In the genomic region with DNA sequence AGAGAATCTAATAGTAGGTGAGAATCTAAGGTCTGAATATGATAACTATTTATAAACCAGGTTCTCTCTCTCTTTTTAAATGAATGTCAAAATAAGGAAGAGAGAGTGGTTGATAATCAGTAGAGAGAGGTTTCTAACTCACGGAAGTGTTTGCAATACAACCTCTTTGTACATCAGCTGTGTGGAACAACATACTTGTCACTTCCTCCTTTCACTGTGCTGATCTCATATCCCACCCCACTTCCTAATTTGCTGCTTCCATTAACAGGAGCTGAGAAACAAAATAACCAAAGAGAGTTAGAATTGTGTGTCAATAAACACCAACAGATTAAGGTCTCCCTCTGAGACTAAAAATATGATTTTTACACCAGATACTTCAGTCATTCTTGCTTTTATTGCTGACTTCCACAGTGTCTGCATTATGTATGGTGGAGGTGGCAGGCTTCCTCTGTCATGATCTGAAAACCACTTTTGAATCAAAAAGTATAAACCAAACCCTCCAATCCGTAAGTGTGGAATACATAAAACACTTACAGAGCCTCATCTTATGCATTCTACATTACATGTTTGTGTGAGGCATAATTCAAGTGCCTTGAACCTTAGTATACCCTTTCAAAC, we compare ENCODE assay signal across 8 cellular contexts. TPM values are rescaled to one million over a fixed set of nuclear protein-coding genes. Genes with fewer than 3 reads are reported as not detected.
A peak's percentile ranks its signal among the peaks of the same experiment; 100 is the strongest.
DNase-seq lines count a peak whose midpoint lies in the region; ATAC-seq and TF ChIP-seq lines count a peak whose summit lies in the region.

No MANE protein-coding gene starts in this region.

- H3K27ac Mint-ChIP-seq in H9: no peak overlapping the region

- H3T11ph ChIP-seq in H9 (ENCODE audit: low read length): no peak overlapping the region

- TF ChIP-seq CTCF in NB4 (IDR thresholded peaks at IDR 0.05; ENCODE audit: low read depth, low read length) (no peak), upper lobe of right lung (IDR thresholded peaks at IDR 0.05) (no peak), H9 (conservative IDR thresholded peaks at IDR 0.05) (no peak)

- no peaks in the 10 kb centered on the region for H3K9me3 Mint-ChIP-seq in H9

- H3K79me2 ChIP-seq in H9 (ENCODE audit: insufficient read depth, low read length): peaks cover 21% of the 10 kb centered on the region; the same call in 1 of the 2 replicates

- no peak overlapping the region for H2BK5ac ChIP-seq in H9 (ENCODE audit: insufficient read length, low read length)

- H4K5ac ChIP-seq in H9 (ENCODE audit: insufficient read length, low read depth, low read length): no peak overlapping the region

- no peak overlapping the region for H2AFZ ChIP-seq in H9 (ENCODE audit: low read length)

- H3K36me3 Mint-ChIP-seq in H9 (ENCODE audit: insufficient read depth in 1 of 3, low read depth in 3 of 3): peaks cover 0 to 12% (median 8%) of the 10 kb centered on the region in 3 experiments

- no peak overlapping the region for H2BK12ac ChIP-seq in H9 (ENCODE audit: insufficient read length, low read depth, low read length)

- TF ChIP-seq POLR2A in GM18505 (IDR thresholded peaks at IDR 0.05; ENCODE audit: borderline replicate concordance, extremely low read depth, insufficient read depth, insufficient read length): no peak
- TF ChIP-seq POLR2A in NB4 (IDR thresholded peaks at IDR 0.05; ENCODE audit: extremely low read depth, insufficient read length): no peak

- no peak overlapping the region for H3K4me3 ChIP-seq in NB4 (ENCODE audit: low read depth, low read length)
- H3K4me3 ChIP-seq in upper lobe of right lung: no peak overlapping the region

- no peak overlapping the region for H3K14ac ChIP-seq in H9 (ENCODE audit: insufficient read depth, low read length)

- H3K4me1 ChIP-seq in upper lobe of right lung: peaks cover 59% of the 10 kb centered on the region
- peaks cover 11% of the 10 kb centered on the region; the same call in 1 of the 2 replicates for H3K4me1 ChIP-seq in H9 (ENCODE audit: insufficient read depth, low read length)

- no peaks in the 10 kb centered on the region for H3K23me2 ChIP-seq in H9 (ENCODE audit: insufficient read length, low read depth, low read length, poor library complexity, severe bottlenecking)

- intact Hi-C loops in upper lobe of right lung (cut with DNase I): loop anchor here (5.0 kb wide), 1 partner anchor 162 kb away; no protein-coding TSS in a partner anchor

- H2BK15ac ChIP-seq in H9 (ENCODE audit: low read depth, low read length): no peak overlapping the region

- H3K27me3 ChIP-seq in upper lobe of right lung (no peaks in the 10 kb centered on the region), H9 (ENCODE audit: insufficient read depth, low read length) (no peaks in the 10 kb centered on the region)

- ATAC-seq in GM18505 (IDR thresholded peaks at IDR 0.05; ENCODE audit: unreplicated experiment) (peak; percentile 79), GM21825 (IDR thresholded peaks at IDR 0.05; ENCODE audit: unreplicated experiment) (peak; percentile 87), upper lobe of right lung (peak; percentile 86)

- peaks cover 27 to 30% of the 10 kb centered on the region in 2 experiments for H3K4me1 Mint-ChIP-seq in H9

- no peak overlapping the region for H4K91ac ChIP-seq in H9 (ENCODE audit: insufficient read length, low read depth, low read length)

- H3K4ac ChIP-seq in H9 (ENCODE audit: low read depth, low read length): no peak overlapping the region

- H3K27ac ChIP-seq in upper lobe of right lung (peak overlapping the region; percentile 55), H9 (ENCODE audit: insufficient read length, low read depth, low read length) (no peak overlapping the region)

- no peak overlapping the region for H3K4me2 ChIP-seq in H9 (ENCODE audit: insufficient read depth, insufficient read length, low read length)

- no peaks in the 10 kb centered on the region for H3K9me3 ChIP-seq in upper lobe of right lung
- no peaks in the 10 kb centered on the region for H3K9me3 ChIP-seq in H9 (ENCODE audit: control insufficient read depth, low read depth, low read length)

- no peaks in the 10 kb centered on the region for H3K27me3 Mint-ChIP-seq in H9 (ENCODE audit: low read depth)

- H3K4me3 Mint-ChIP-seq in H9: no peak overlapping the region

- no peak overlapping the region for H2BK120ac ChIP-seq in H9 (ENCODE audit: low read depth, low read length, poor library complexity, severe bottlenecking)

- H3K23ac ChIP-seq in H9 (ENCODE audit: insufficient read length, low read depth, low read length): no peak overlapping the region

- H3K18ac ChIP-seq in H9 (ENCODE audit: insufficient read length, low read depth, low read length): no peak overlapping the region

- no peak overlapping the region for H2AK5ac ChIP-seq in H9 (ENCODE audit: insufficient read length, low read length)

- DNase-seq in NB4 (ENCODE audit: low read depth) (peak; percentile 78), glomerular endothelial cell (ENCODE audit: extremely low read depth, low read depth, low spot score) (peak; percentile 51), upper lobe of right lung (no peak), COLO829 (ENCODE audit: low spot score) (no peak), H9 (no peak), NCI-H2107 (lab: John Stamatoyannopoulos, UW) (no peak)

- H2BK20ac ChIP-seq in H9 (ENCODE audit: low read depth, low read length, poor library complexity, severe bottlenecking): no peak overlapping the region

- no peaks in the 10 kb centered on the region for H4K20me1 ChIP-seq in H9 (ENCODE audit: control insufficient read depth, insufficient read depth, insufficient read length)

- no peak overlapping the region for H3K9ac ChIP-seq in H9 (ENCODE audit: extremely low read depth, insufficient read length, low read length)

- no peak overlapping the region for H3K56ac ChIP-seq in H9 (ENCODE audit: insufficient read length, low read depth, low read length)

- peaks cover 3% of the 10 kb centered on the region for H3K79me1 ChIP-seq in H9 (ENCODE audit: insufficient read depth, low read depth, low read length, poor library complexity, severe bottlenecking)

- no CpG with 5 or more reads among the region's 2 CpGs for WGBS in H9 (ENCODE audit: extremely low coverage, insufficient read length, low lambda C conversion rate)

- H3K36me3 ChIP-seq in upper lobe of right lung: peaks cover 8% of the 10 kb centered on the region

- no peak overlapping the region for H4K8ac ChIP-seq in H9 (replicated peaks; ENCODE audit: insufficient read length, low read depth, low read length)

RNA-seq across cellular contexts. Expression of a gene that starts 25.0 kb away (rescaled TPM):
- 24.3 and 32.7 TPM in 2 replicates for total RNA-seq in glomerular endothelial cell
- 47.7 TPM for total RNA-seq in upper lobe of right lung
- 38.5 and 45.1 TPM in 2 replicates for total RNA-seq in H9 (2021)

Comparison
In these comparisons a context has a peak if more than half of its experiments do, and no peak if none do; other contexts are left out.
1. DNase-seq: peak in NB4 (single experiment) and glomerular endothelial cell (single experiment); none in upper lobe of right lung (single experiment), COLO829 (single experiment), H9 (single experiment) and NCI-H2107 (single experiment).
2. Peak in every context shown above with its lines, with median percentiles within 50 percentile points of each other: ATAC-seq.